ENCODE assay signal across 16 cellular contexts in genomic region chr14:39576258-39576657, GRCh38.
A peak's percentile ranks its signal among the peaks of the same experiment; 100 is the strongest.
DNase-seq lines count a peak whose midpoint lies in the region; ATAC-seq and TF ChIP-seq lines count a peak whose summit lies in the region.
"Had no signal": no experiment of that assay in that cellular context is flagged by ENCODE, and none has a peak within 500 bp of the region (broad histone marks: within the 10 kb centered on the region; RNA-seq: fewer than 3 reads in every experiment).

No MANE protein-coding gene starts in this region.

- no peak overlapping the region for H2AK5ac ChIP-seq in mesenchymal stem cell (ENCODE audit: low read length, severe bottlenecking)

- no peak overlapping the region for H3K14ac ChIP-seq in mesenchymal stem cell (ENCODE audit: low read length in 2 of 2)

- no peak overlapping the region for H3K4me3 Mint-ChIP-seq in WTC11

- H2BK12ac ChIP-seq in mesenchymal stem cell (ENCODE audit: low read length in 2 of 2), result no peak overlapping the region

- no peak overlapping the region for H4K8ac ChIP-seq in mesenchymal stem cell (ENCODE audit: low read length)

- no peak overlapping the region for H2BK15ac ChIP-seq in mesenchymal stem cell (ENCODE audit: low read depth, poor library complexity, severe bottlenecking)

- no peak overlapping the region for H2AFZ ChIP-seq in mesenchymal stem cell (ENCODE audit: low read depth, low read length)
- H2AFZ ChIP-seq: GM23248 had no signal

- no peaks in the 10 kb centered on the region for H3K27me3 ChIP-seq in mesenchymal stem cell (ENCODE audit: control insufficient read depth in 1 of 2, insufficient read depth in 1 of 2, low read length in 2 of 2)

- H3K9me3 ChIP-seq in mesenchymal stem cell (ENCODE audit: control insufficient read depth, low read length), result peaks cover 16% of the 10 kb centered on the region

- peak overlapping the region; percentile 69 for H3K27ac ChIP-seq in mesenchymal stem cell (ENCODE audit: low read length, poor library complexity, severe bottlenecking)
- H3K27ac ChIP-seq: GM23248, KMS-11 had no signal

- no peak overlapping the region for H2BK5ac ChIP-seq in mesenchymal stem cell (ENCODE audit: low read depth, low read length, poor library complexity, severe bottlenecking)

- H3K18ac ChIP-seq in mesenchymal stem cell (ENCODE audit: low read depth in 1 of 2, low read length in 2 of 2), result no peak overlapping the region

- H3K4me3 ChIP-seq in GM12864 (ENCODE audit: low read depth, low read length), result no peak overlapping the region
- no peak overlapping the region for H3K4me3 ChIP-seq in mesenchymal stem cell (ENCODE audit: insufficient read depth in 1 of 2, low read depth in 1 of 2, low read length in 2 of 2)
- H3K4me3 ChIP-seq: GM23248 had no signal

- no peak overlapping the region for H3K4me2 ChIP-seq in mesenchymal stem cell (ENCODE audit: low read length, poor library complexity, severe bottlenecking)
- H3K4me2 ChIP-seq: KMS-11 had no signal

- peaks cover 3% of the 10 kb centered on the region for H3K4me1 ChIP-seq in mesenchymal stem cell (ENCODE audit: control insufficient read depth, insufficient read depth, low read depth, low read length)

- H3K27me3 Mint-ChIP-seq in WTC11 (ENCODE audit: low read depth), result no peaks in the 10 kb centered on the region

- H3K36me3 Mint-ChIP-seq in WTC11, result peaks cover 3% of the 10 kb centered on the region; the same call in 1 of the 2 replicates

- peak; percentile 56 for ATAC-seq in WTC11
- ATAC-seq in GM21576 (IDR thresholded peaks at IDR 0.05; ENCODE audit: unreplicated experiment), result no peak
- ATAC-seq in left lobe of liver, result no peak

- no peak overlapping the region for H4K91ac ChIP-seq in mesenchymal stem cell (ENCODE audit: low read length)

- no peak overlapping the region for H3K4ac ChIP-seq in mesenchymal stem cell (ENCODE audit: low read depth in 1 of 2, low read length in 2 of 2)

- POLR2A ChIA-PET in WTC11 (lab: Charles Lee), result no interaction called here

- no peak overlapping the region for H2BK120ac ChIP-seq in mesenchymal stem cell (ENCODE audit: low read depth, low read length)

- no peaks in the 10 kb centered on the region for H3K36me3 ChIP-seq in mesenchymal stem cell (ENCODE audit: control insufficient read depth in 1 of 2, insufficient read depth in 2 of 2, low read depth in 1 of 2, low read length in 2 of 2)

- no peak for DNase-seq in GM12864 (ENCODE audit: low read depth)
- no peak for DNase-seq in WTC11 (ENCODE audit: low spot score)
- DNase-seq in mesenchymal stem cell, result no peak
- DNase-seq in T-helper 2 cell, result no peak
- no peak for DNase-seq in left lobe of liver (ENCODE audit: low spot score)
- no peak for DNase-seq in SK-N-DZ (ENCODE audit: low spot score)
- DNase-seq: C1 segment of cervical spinal cord, DMS 273 treated with DMSO at 0.1 percent for 48 hours, MM.1S, NCI-H1092 treated with DMSO at 0.1 percent for 48 hours, NCI-H524, SIG-M5 had no signal

- peaks cover 17% of the 10 kb centered on the region for H3K9me3 Mint-ChIP-seq in WTC11

- H3K9ac ChIP-seq in mesenchymal stem cell (ENCODE audit: low read length), result no peak overlapping the region
- H3K9ac ChIP-seq: GM23248, KMS-11 had no signal

- no peak overlapping the region for H3K23ac ChIP-seq in mesenchymal stem cell (ENCODE audit: low read length in 2 of 2)

- no peak overlapping the region for H3K27ac Mint-ChIP-seq in WTC11

- no peaks in the 10 kb centered on the region for H3K79me1 ChIP-seq in mesenchymal stem cell (replicated peaks; ENCODE audit: low read length, poor library complexity, severe bottlenecking)

- peak; percentile 3 for TF ChIP-seq CTCF in GM12864 (IDR thresholded peaks at IDR 0.05; ENCODE audit: low read depth, low read length, missing control alignments)
- peak; percentile 27; the same call in 1 of the 2 replicates for TF ChIP-seq CTCF in LNCAP (IDR thresholded peaks at IDR 0.05)
- no peak for TF ChIP-seq CTCF in WTC11 (IDR thresholded peaks at IDR 0.05)

- H3K4me1 Mint-ChIP-seq in WTC11, result no peaks in the 10 kb centered on the region

- CTCF ChIA-PET in WTC11 (lab: Charles Lee), result interaction anchor here (1.0 kb wide), 1 partner anchor 9 kb away, joined by 3 read pairs; no protein-coding TSS in a partner anchor

TF ChIP-seq in WTC11, 78 proteins besides CTCF, POLR2A, EP300 and RAD21:
- no peak for TF ChIP-seq NR3C1 (CRISPR knock-in tag; conservative IDR thresholded peaks at IDR 0.05; ENCODE audit: low read depth)
